ENCODE assay signal across 18 cellular contexts in the genomic region with DNA sequence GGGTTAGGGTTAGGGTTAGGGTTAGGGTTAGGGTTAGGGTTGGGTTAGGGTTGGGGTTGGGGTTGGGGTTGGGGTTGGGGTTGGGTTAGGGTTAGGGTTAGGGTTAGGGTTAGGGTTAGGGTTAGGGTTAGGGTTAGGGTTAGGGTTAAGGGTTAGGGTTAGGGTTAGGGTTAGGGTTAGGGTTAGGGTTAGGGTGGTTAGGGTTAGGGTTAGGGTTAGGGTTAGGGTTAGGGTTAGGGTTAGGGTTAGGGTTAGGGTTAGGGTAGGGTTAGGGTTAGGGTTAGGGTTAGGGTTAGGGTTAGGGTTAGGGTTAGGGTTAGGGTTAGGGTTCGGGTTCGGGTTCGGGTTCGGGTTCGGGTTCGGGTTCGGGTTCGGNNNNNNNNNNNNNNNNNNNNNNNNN. TPM values are rescaled to one million over a fixed set of nuclear protein-coding genes. Genes with fewer than 3 reads are reported as not detected.
DNase-seq lines count a peak whose midpoint lies in the region; ATAC-seq, FAIRE-seq and TF ChIP-seq lines count a peak whose summit lies in the region.
"Not testable (repeated sequence)": the region's sequence is repeated elsewhere in the genome, so short reads cannot be mapped to it uniquely, and the experiment has no call there.
"Had no signal": no experiment of that assay in that cellular context is flagged by ENCODE, and none has a peak within 500 bp of the region (broad histone marks: within the 10 kb centered on the region; RNA-seq: fewer than 3 reads in every experiment).

No MANE protein-coding gene starts in this region.

- DNase-seq in HFFc6 (peak; percentile 1), RPMI8226 (peak; percentile 7), coronary artery (ENCODE audit: low spot score) (peak; percentile 19), mucosa of descending colon (peak in 2 of 3 donors; percentile 17 to 21)
- peak; percentile 6 for DNase-seq in activated naive CD4-positive, alpha-beta T cell treated with anti-CD3 and anti-CD28 coated beads for 36 hours
- DNase-seq in left ventricle myocardium superior, result not testable (repeated sequence)
- peak; percentile 26 for DNase-seq in stimulated activated CD8-positive, alpha-beta memory T cell treated with anti-CD3 and anti-CD28 coated beads, Interleukin-4, amount 100 ng/mL, for 48 hours

- H3K27ac ChIP-seq in coronary artery, result not testable (repeated sequence)

- not testable (repeated sequence) for TF ChIP-seq CTCF in HFFc6 (IDR thresholded peaks at IDR 0.05); coronary artery (IDR thresholded peaks at IDR 0.05); mucosa of descending colon (IDR thresholded peaks at IDR 0.05)

- H3K36me3 Mint-ChIP-seq in HFFc6 (ENCODE audit: low read depth); activated naive CD4-positive, alpha-beta T cell treated with anti-CD3 and anti-CD28 coated beads for 36 hours (ENCODE audit: low read depth): not testable (repeated sequence)

- not testable (repeated sequence) for H3K27me3 Mint-ChIP-seq in HFFc6 (ENCODE audit: insufficient read depth); activated naive CD4-positive, alpha-beta T cell treated with anti-CD3 and anti-CD28 coated beads for 36 hours (ENCODE audit: low read depth)

- CTCF ChIA-PET in activated naive CD4-positive, alpha-beta T cell treated with anti-CD3 and anti-CD28 coated beads for 36 hours (lab: Charles Lee), result not testable (repeated sequence)

- intact Hi-C loops in activated naive CD4-positive, alpha-beta T cell treated with anti-CD3 and anti-CD28 coated beads for 36 hours (cut with micrococcal nuclease); left ventricle myocardium superior (cut with micrococcal nuclease); mucosa of descending colon (cut with DNase I, micrococcal nuclease): not testable (repeated sequence)

- not testable (repeated sequence) for H3K4me3 Mint-ChIP-seq in HFFc6; activated naive CD4-positive, alpha-beta T cell treated with anti-CD3 and anti-CD28 coated beads for 36 hours

- not testable (repeated sequence) for H3K4me1 ChIP-seq in mucosa of descending colon (ENCODE audit: low read depth)

- not testable (repeated sequence) for H3K27ac Mint-ChIP-seq in HFFc6; activated naive CD4-positive, alpha-beta T cell treated with anti-CD3 and anti-CD28 coated beads for 36 hours

- H3K4me3 ChIP-seq in coronary artery, mucosa of descending colon: not testable (repeated sequence)

- not testable (repeated sequence) for H3K9me3 Mint-ChIP-seq in HFFc6; activated naive CD4-positive, alpha-beta T cell treated with anti-CD3 and anti-CD28 coated beads for 36 hours

- H3K9me3 ChIP-seq in mucosa of descending colon, result not testable (repeated sequence)

- ATAC-seq in left ventricle myocardium superior, result peak; percentile 50
- not testable (repeated sequence) for ATAC-seq in mucosa of descending colon

- not testable (repeated sequence) for H3K4me1 Mint-ChIP-seq in HFFc6 (ENCODE audit: low read depth); activated naive CD4-positive, alpha-beta T cell treated with anti-CD3 and anti-CD28 coated beads for 36 hours (ENCODE audit: low read depth)

- FAIRE-seq in G401.6 (lab: Jason Lieb, UNC), result peak; percentile 88

- H3K36me3 ChIP-seq in mucosa of descending colon (ENCODE audit: low read depth), result not testable (repeated sequence)

RNA-seq across cellular contexts. Expression of a gene that starts 50.8 kb away (rescaled TPM):
- not detected for total RNA-seq in HFFc6 (2021; fragmentation: NEBNext Ultra II Directional; extraction: Animal tissue kit (Norgen Biotek cat#: 25700))
- total RNA-seq in activated naive CD4-positive, alpha-beta T cell treated with anti-CD3 and anti-CD28 coated beads for 36 hours, result not detected
- total RNA-seq in left ventricle myocardium superior (not detected), mucosa of descending colon (not detected)
- total RNA-seq: activated CD4-positive, alpha-beta T cell treated with anti-CD3 and anti-CD28 coated beads, Interleukin-2, amount 10 ng/mL, durations not matched to agents 7 days and 5 days; activated T-cell treated with anti-CD3 and anti-CD28 coated beads, Interleukin-2, amount 50 U/mL, for 72 hours; Calu3; H7; lower lobe of right lung; naive thymus-derived CD4-positive, alpha-beta T cell; OCI-LY7; T-helper 1 cell treated with Interleukin-12 subunit alpha and Interleukin-12 subunit beta and Interleukin-4 antibody, amounts not matched to agents 30 ng/mL and 1 ng/mL, for 36 hours; thoracic aorta; vagina had no signal

RNA-seq across cellular contexts. Expression of a gene that starts 58.4 kb away (rescaled TPM):
- total RNA-seq in HFFc6 (2021; fragmentation: NEBNext Ultra II Directional; extraction: Animal tissue kit (Norgen Biotek cat#: 25700)), result not detected
- under 1 TPM in 1 of 2 experiments, not detected in 1; 0.05 TPM for total RNA-seq in activated naive CD4-positive, alpha-beta T cell treated with anti-CD3 and anti-CD28 coated beads for 36 hours
- not detected for total RNA-seq in left ventricle myocardium superior
- total RNA-seq in mucosa of descending colon, result not detected
- total RNA-seq: activated CD4-positive, alpha-beta T cell treated with anti-CD3 and anti-CD28 coated beads, Interleukin-2, amount 10 ng/mL, durations not matched to agents 7 days and 5 days; activated T-cell treated with anti-CD3 and anti-CD28 coated beads, Interleukin-2, amount 50 U/mL, for 72 hours; Calu3; H7; lower lobe of right lung; naive thymus-derived CD4-positive, alpha-beta T cell; OCI-LY7; T-helper 1 cell treated with Interleukin-12 subunit alpha and Interleukin-12 subunit beta and Interleukin-4 antibody, amounts not matched to agents 30 ng/mL and 1 ng/mL, for 36 hours; thoracic aorta; vagina had no signal
